10 cellular contexts compared by ENCODE assay signal in the genomic region with DNA sequence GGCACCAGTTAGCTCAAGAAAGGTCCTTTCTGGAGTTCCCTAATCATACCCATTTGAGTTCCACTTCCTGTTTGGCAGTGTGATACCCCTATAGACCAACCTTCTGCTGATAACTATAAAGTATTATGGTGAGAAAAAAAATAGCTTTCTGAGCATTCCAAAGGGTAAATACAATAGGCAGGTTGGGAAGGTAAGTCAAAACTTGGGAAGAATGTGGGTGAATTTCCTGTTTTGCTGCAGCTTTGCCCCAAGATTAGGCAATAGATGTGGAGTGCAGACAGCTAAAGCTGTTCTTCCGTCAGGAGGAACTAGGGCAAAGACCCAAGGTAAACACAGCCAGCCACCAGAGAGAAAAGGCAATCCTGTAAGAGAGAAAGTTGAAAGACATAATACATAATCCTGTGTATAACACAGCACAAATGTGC. TPM values are rescaled to one million over a fixed set of nuclear protein-coding genes. Genes with fewer than 3 reads are reported as not detected.
DNase-seq lines count a peak whose midpoint lies in the region; ATAC-seq, FAIRE-seq and TF ChIP-seq lines count a peak whose summit lies in the region.
"Had no signal": no experiment of that assay in that cellular context is flagged by ENCODE, and none has a peak within 500 bp of the region (broad histone marks: within the 10 kb centered on the region; RNA-seq: fewer than 3 reads in every experiment).

No MANE protein-coding gene starts in this region.

- no peaks in the 10 kb centered on the region for H3K27me3 ChIP-seq in GM23338 (ENCODE audit: insufficient read depth)
- H3K27me3 ChIP-seq in fibroblast of lung (ENCODE audit: control insufficient read depth, insufficient read depth, low read length), result no peaks in the 10 kb centered on the region

- peaks cover 12% of the 10 kb centered on the region for H4K20me1 ChIP-seq in GM23338 (replicated peaks; ENCODE audit: insufficient read depth)
- no peaks in the 10 kb centered on the region for H4K20me1 ChIP-seq in fibroblast of lung (ENCODE audit: control insufficient read depth, extremely low read depth, insufficient read depth, low read length)

- H3K4me1 Mint-ChIP-seq in GM23338, result peaks cover 39% of the 10 kb centered on the region

- H3K27me3 Mint-ChIP-seq in GM23338 (ENCODE audit: insufficient read depth, low read depth, poor library complexity), result peaks cover 4% of the 10 kb centered on the region

- H3K9ac ChIP-seq in fibroblast of lung (ENCODE audit: insufficient read depth, low read length), result no peak overlapping the region

- 0 out of 3 replicates have a peak, but pooled peaks cover 5% of the 10 kb centered on the region for H3K36me3 Mint-ChIP-seq in GM23338 (ENCODE audit: low read depth)

- H2AFZ ChIP-seq in GM23338 (no peak overlapping the region), fibroblast of lung (ENCODE audit: low read length) (no peak overlapping the region)

- 0 out of 2 replicates have a peak, but pooled peaks cover 6% of the 10 kb centered on the region for H3K9me2 ChIP-seq in GM23338 (ENCODE audit: insufficient read depth)

- no peak overlapping the region for H3K4me2 ChIP-seq in GM23338
- H3K4me2 ChIP-seq in fibroblast of lung (ENCODE audit: extremely low read depth, insufficient read depth, low read length), result peak overlapping the region; percentile 2

- peak overlapping the region; percentile 20; the same call in 1 of the 2 replicates for H3K27ac Mint-ChIP-seq in GM23338

- H3K79me2 ChIP-seq in GM23338 (replicated peaks; ENCODE audit: insufficient read depth), result peaks cover 84% of the 10 kb centered on the region
- no peaks in the 10 kb centered on the region for H3K79me2 ChIP-seq in fibroblast of lung (ENCODE audit: control insufficient read depth, insufficient read depth, low read length)

- H3F3A ChIP-seq in GM23338 (replicated peaks; ENCODE audit: low read depth), result no peaks in the 10 kb centered on the region

- FAIRE-seq in HTR-8/SVneo (lab: Jason Lieb, UNC), result no peak

- no peak overlapping the region for H3K4me3 ChIP-seq in GM23338
- H3K4me3 ChIP-seq in fibroblast of lung (replicated peaks in 1 of 4; ENCODE audit: control extremely low read depth in 1 of 4, insufficient read depth in 1 of 4, low read depth in 3 of 4, low read length in 4 of 4), result no peak overlapping the region
- no peak overlapping the region for H3K4me3 ChIP-seq in retinal pigment epithelial cell (ENCODE audit: low read length)

- no peak for DNase-seq in GM23338 (ENCODE audit: low spot score)
- peak; percentile 50 for DNase-seq in OCI-M1 (lab: John Stamatoyannopoulos, UW)
- peak; percentile 79 to 87 for DNase-seq in fibroblast of lung (ENCODE audit: low read depth in 2 of 2)
- peak; percentile 90 for DNase-seq in retinal pigment epithelial cell (ENCODE audit: low read depth)
- no peak for DNase-seq in HTR-8/SVneo (ENCODE audit: insufficient read length, low spot score)
- DNase-seq in cortex of kidney (lab: John Stamatoyannopoulos, UW), result no peak
- no peak for DNase-seq in activated naive CD4-positive, alpha-beta T cell treated with Interleukin-2 at 50 U/mL for 16 hours
- DNase-seq in stimulated activated naive CD4-positive, alpha-beta T cell (lab: John Stamatoyannopoulos, UW), result no peak
- DNase-seq: foreskin melanocyte; stimulated activated CD4-positive, alpha-beta T cell treated with anti-CD3 and anti-CD28 coated beads, Interleukin-1b, Interleukin-23, amount 100 ng/mL, for 48 hours had no signal

- no peaks in the 10 kb centered on the region for H3K9me3 ChIP-seq in fibroblast of lung (ENCODE audit: control insufficient read depth, insufficient read depth, low read depth, low read length)

- H3K9me3 Mint-ChIP-seq in GM23338, result no peaks in the 10 kb centered on the region

- H3K27ac ChIP-seq in GM23338 (ENCODE audit: low read depth) (no peak overlapping the region), fibroblast of lung (ENCODE audit: insufficient read depth, low read length) (no peak overlapping the region)

- TF ChIP-seq CTCF in GM23338 (conservative IDR thresholded peaks at IDR 0.05; ENCODE audit: low read depth in 2 of 2) (no peak), fibroblast of lung (conservative IDR thresholded peaks at IDR 0.05 in 1 of 2, IDR thresholded peaks at IDR 0.05 in 1 of 2; ENCODE audit: low read depth in 1 of 2, low read length in 2 of 2) (no peak), retinal pigment epithelial cell (conservative IDR thresholded peaks at IDR 0.05; ENCODE audit: low read depth, low read length) (no peak)

- H3K4me3 Mint-ChIP-seq in GM23338, result no peak overlapping the region

- no peak for ATAC-seq in GM23338

- H3K4me1 ChIP-seq in GM23338 (ENCODE audit: insufficient read depth), result peaks cover 18% of the 10 kb centered on the region
- peaks cover 20% of the 10 kb centered on the region for H3K4me1 ChIP-seq in fibroblast of lung (ENCODE audit: control insufficient read depth, extremely low read depth, insufficient read depth, low read length)

- H3K36me3 ChIP-seq in GM23338 (ENCODE audit: insufficient read depth) (no peaks in the 10 kb centered on the region), fibroblast of lung (ENCODE audit: control insufficient read depth, insufficient read depth, low read length) (no peaks in the 10 kb centered on the region)

TF ChIP-seq in GM23338, 12 proteins besides CTCF, POLR2A, EP300 and RAD21 (continues in another document):
- no peak for TF ChIP-seq STAT1 (IDR thresholded peaks at IDR 0.05; ENCODE audit: unreplicated experiment)
- TF ChIP-seq EZH2phosphoT487 (IDR thresholded peaks at IDR 0.05; ENCODE audit: unreplicated experiment), result no peak
- TF ChIP-seq ZNF114 (CRISPR knock-in tag; IDR thresholded peaks at IDR 0.05), result no peak
- no peak for TF ChIP-seq NANOG (IDR thresholded peaks at IDR 0.05; ENCODE audit: borderline replicate concordance)
- TF ChIP-seq, protein P1, sequence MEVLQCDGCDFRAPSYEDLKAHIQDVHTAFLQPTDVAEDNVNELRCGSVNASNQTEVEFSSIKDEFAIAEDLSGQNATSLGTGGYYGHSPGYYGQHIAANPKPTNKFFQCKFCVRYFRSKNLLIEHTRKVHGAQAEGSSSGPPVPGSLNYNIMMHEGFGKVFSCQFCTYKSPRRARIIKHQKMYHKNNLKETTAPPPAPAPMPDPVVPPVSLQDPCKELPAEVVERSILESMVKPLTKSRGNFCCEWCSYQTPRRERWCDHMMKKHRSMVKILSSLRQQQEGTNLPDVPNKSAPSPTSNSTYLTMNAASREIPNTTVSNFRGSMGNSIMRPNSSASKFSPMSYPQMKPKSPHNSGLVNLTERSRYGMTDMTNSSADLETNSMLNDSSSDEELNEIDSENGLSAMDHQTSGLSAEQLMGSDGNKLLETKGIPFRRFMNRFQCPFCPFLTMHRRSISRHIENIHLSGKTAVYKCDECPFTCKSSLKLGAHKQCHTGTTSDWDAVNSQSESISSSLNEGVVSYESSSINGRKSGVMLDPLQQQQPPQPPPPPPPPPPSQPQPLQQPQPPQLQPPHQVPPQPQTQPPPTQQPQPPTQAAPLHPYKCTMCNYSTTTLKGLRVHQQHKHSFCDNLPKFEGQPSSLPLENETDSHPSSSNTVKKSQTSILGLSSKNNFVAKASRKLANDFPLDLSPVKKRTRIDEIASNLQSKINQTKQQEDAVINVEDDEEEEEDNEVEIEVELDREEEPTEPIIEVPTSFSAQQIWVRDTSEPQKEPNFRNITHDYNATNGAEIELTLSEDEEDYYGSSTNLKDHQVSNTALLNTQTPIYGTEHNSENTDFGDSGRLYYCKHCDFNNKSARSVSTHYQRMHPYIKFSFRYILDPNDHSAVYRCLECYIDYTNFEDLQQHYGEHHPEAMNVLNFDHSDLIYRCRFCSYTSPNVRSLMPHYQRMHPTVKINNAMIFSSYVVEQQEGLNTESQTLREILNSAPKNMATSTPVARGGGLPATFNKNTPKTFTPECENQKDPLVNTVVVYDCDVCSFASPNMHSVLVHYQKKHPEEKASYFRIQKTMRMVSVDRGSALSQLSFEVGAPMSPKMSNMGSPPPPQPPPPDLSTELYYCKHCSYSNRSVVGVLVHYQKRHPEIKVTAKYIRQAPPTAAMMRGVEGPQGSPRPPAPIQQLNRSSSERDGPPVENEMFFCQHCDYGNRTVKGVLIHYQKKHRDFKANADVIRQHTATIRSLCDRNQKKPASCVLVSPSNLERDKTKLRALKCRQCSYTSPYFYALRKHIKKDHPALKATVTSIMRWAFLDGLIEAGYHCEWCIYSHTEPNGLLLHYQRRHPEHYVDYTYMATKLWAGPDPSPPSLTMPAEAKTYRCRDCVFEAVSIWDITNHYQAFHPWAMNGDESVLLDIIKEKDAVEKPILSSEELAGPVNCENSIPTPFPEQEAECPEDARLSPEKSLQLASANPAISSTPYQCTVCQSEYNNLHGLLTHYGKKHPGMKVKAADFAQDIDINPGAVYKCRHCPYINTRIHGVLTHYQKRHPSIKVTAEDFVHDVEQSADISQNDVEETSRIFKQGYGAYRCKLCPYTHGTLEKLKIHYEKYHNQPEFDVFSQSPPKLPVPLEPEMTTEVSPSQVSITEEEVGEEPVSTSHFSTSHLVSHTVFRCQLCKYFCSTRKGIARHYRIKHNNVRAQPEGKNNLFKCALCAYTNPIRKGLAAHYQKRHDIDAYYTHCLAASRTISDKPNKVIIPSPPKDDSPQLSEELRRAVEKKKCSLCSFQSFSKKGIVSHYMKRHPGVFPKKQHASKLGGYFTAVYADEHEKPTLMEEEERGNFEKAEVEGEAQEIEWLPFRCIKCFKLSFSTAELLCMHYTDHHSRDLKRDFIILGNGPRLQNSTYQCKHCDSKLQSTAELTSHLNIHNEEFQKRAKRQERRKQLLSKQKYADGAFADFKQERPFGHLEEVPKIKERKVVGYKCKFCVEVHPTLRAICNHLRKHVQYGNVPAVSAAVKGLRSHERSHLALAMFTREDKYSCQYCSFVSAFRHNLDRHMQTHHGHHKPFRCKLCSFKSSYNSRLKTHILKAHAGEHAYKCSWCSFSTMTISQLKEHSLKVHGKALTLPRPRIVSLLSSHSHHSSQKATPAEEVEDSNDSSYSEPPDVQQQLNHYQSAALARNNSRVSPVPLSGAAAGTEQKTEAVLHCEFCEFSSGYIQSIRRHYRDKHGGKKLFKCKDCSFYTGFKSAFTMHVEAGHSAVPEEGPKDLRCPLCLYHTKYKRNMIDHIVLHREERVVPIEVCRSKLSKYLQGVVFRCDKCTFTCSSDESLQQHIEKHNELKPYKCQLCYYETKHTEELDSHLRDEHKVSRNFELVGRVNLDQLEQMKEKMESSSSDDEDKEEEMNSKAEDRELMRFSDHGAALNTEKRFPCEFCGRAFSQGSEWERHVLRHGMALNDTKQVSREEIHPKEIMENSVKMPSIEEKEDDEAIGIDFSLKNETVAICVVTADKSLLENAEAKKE (CRISPR knock-in tag; IDR thresholded peaks at IDR 0.05), result no peak
- TF ChIP-seq POLR2AphosphoS5 (IDR thresholded peaks at IDR 0.05; ENCODE audit: low read depth), result no peak

RNA-seq across cellular contexts. Expression of gene GUCA2A, which starts 49.9 kb away (rescaled TPM):
- total RNA-seq in GM23338 (2014; rRNA removed; shearing (Covaris generic)), result not detected in 2 replicates
- polyA plus RNA-seq in GM23338 (2016; fragmentation: Nextera tagmentation; extraction: Ambion mirVana), result not detected in 2 replicates
- not detected in 2 replicates for total RNA-seq in fibroblast of lung
- not detected in 2 replicates for polyA plus RNA-seq in fibroblast of lung
- not detected in 2 replicates for polyA plus RNA-seq in fibroblast of lung (2012)
- not detected in 2 replicates for polyA minus RNA-seq in fibroblast of lung (ENCODE audit: low replicate concordance)

Comparison
In these comparisons a context has a peak if more than half of its experiments do, and no peak if none do; other contexts are left out.
1. DNase-seq: peak in OCI-M1 (single experiment), fibroblast of lung (2 of 2) and retinal pigment epithelial cell (single experiment); none in GM23338 (single experiment), HTR-8/SVneo (single experiment), cortex of kidney (single experiment), activated naive CD4-positive, alpha-beta T cell treated with Interleukin-2 at 50 U/mL for 16 hours (single experiment) and stimulated activated naive CD4-positive, alpha-beta T cell (0 of 6).